ENCODE assay signal across 8 cellular contexts in the genomic region with DNA sequence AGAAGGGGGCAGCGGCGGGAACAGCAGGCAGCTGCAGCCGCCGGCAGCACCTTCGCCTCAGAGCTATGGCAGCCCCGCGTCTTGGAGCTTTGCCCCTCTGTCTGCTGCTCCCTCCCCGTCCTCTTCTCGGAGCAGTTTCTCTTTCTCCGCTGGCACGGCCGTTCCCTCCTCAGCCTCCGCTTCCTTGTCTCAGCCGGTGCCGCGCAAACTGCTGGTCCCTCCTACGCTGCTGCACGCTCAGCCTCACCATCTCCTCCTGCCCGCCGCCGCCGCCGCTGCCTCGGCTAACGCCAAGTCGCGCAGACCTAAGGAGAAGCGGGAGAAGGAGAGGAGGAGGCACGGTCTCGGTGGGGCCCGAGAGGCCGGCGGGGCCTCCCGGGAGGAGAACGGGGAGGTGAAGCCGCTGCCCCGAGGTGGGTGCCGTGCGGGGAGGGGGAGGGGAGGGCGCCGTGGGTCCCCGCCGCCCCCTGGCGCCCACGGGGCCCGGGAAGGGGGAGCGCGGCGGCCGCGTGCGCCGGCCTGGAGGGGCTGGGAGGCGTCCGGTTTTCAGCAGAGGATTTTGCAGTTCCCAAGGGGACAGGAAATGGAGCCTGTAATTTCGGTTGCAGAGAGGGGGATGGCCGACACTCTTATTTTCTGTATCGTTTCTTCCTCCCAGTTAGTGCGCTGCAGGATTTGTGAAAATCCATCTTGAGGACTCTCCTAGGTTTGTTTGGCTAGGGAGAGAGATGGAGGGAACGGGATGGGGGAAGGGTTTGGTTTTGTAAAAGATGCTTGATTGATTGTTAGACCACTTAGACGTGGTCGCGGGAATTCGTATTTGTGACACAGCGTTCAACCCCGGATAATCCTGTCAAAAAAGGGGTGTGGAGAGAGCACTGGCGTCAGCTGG.
A peak's percentile ranks its signal among the peaks of the same experiment; 100 is the strongest.
DNase-seq lines count a peak whose midpoint lies in the region; ATAC-seq lines count a peak whose summit lies in the region.

No MANE protein-coding gene starts in this region.

- H3K4me3 ChIP-seq in ACC112 (ENCODE audit: low read depth, low read length), result peak overlapping the region; percentile 96

- no peaks in the 10 kb centered on the region for H3K36me3 ChIP-seq in ACC112 (ENCODE audit: insufficient read depth, low read length)

- H2AFZ ChIP-seq in ACC112 (ENCODE audit: low read length, unreplicated experiment), result peak overlapping the region; percentile 87

- peak; percentile 3 for ATAC-seq in GM18870 (IDR thresholded peaks at IDR 0.05; ENCODE audit: unreplicated experiment)
- peak; percentile 15 for ATAC-seq in HG03139 (IDR thresholded peaks at IDR 0.05; ENCODE audit: unreplicated experiment)

- DNase-seq in NCI-H526 (lab: John Stamatoyannopoulos, UW) (peak; percentile 68 to 80), medulla oblongata (ENCODE audit: extremely low spot score) (peak; percentile 79)
- peak; percentile 67 to 72 for DNase-seq in activated CD4-positive, alpha-beta T cell treated with anti-CD3 and anti-CD28 coated beads, Interleukin-2, amount 50 U/mL, for 48 hours
- peak; percentile 40 for DNase-seq in effector CD4-positive, alpha-beta T cell
- peak; percentile 53 for DNase-seq in stimulated activated CD8-positive, alpha-beta memory T cell treated with anti-CD3 and anti-CD28 coated beads, Interleukin-12 subunit alpha, Interleukin-12 subunit beta, amount 100 ng/mL, for 4 hours (ENCODE audit: low read depth)

- H3K4me1 ChIP-seq in ACC112 (ENCODE audit: control insufficient read depth, insufficient read depth, low read length, unreplicated experiment), result peaks cover 13% of the 10 kb centered on the region

- H3K27ac ChIP-seq in ACC112 (ENCODE audit: low read depth, low read length), result peak overlapping the region; percentile 57

- H3K79me2 ChIP-seq in ACC112 (ENCODE audit: control insufficient read depth, insufficient read depth, low read length, unreplicated experiment), result peaks cover 77% of the 10 kb centered on the region

- H3K27me3 ChIP-seq in ACC112 (ENCODE audit: insufficient read depth, low read length), result no peaks in the 10 kb centered on the region

Comparison
In these comparisons a context has a peak if more than half of its experiments do, and no peak if none do; other contexts are left out.
1. Peak in every context shown above with its lines: DNase-seq, ATAC-seq, H3K4me3 ChIP-seq and H3K27ac ChIP-seq.